In the genomic region with DNA sequence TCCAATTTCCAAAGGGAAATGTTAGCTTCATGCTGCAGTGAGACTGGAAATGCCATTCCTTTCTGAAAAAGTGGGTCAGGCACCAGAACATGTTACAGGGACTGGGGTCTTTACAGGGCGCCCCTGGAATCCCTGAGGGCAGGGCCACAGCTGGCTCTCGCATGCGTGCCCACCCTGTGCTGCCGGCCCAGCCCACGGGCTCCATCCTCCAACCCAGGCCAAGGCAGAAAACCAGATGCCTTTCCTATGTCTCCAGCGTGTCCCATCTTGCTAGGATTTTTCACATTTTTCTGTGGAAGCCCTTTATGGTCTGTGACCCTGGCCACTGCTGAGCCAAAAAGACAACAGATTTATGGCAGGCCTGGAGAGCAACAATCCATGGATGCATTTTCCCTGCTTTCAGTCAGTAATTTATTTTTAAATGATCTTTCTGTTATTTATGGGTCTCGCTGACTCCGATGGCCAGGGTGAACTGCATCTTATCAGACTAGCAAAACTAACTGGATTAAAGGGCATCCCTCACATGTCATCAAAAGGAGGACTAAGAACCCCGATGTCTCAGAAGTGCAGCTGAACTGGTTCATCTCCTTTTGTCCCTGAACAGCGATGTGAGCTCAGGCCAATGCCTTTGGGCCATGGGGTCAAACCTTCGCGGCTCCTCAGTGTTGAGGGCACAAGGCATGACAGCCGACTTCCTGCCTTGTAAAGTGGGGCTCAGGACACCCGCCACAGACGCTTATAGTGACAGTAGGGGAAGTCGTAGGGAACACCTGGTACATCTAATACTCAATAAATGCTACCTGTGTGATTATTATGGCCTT, we compare ENCODE assay signal across 15 cellular contexts.
DNase-seq lines count a peak whose midpoint lies in the region; ATAC-seq, FAIRE-seq and TF ChIP-seq lines count a peak whose summit lies in the region.
"Had no signal": no experiment of that assay in that cellular context is flagged by ENCODE, and none has a peak within 500 bp of the region (broad histone marks: within the 10 kb centered on the region; RNA-seq: fewer than 3 reads in every experiment).

No MANE protein-coding gene starts in this region.

- H3K4me1 ChIP-seq in breast epithelium, result peaks cover 0 to 6% of the 10 kb centered on the region in 2 donors
- H3K4me1 ChIP-seq in trophoblast cell (ENCODE audit: control insufficient read depth in 1 of 2, insufficient read depth in 2 of 2, low read length in 2 of 2), result peaks cover 35 to 39% of the 10 kb centered on the region in 2 experiments
- H3K4me1 ChIP-seq in GM23248 (ENCODE audit: insufficient read depth), result no peaks in the 10 kb centered on the region

- H3K9me3 Mint-ChIP-seq in MCF 10A (ENCODE audit: unreplicated experiment), result peaks cover 5% of the 10 kb centered on the region
- H3K9me3 Mint-ChIP-seq in activated naive CD4-positive, alpha-beta T cell treated with anti-CD3 and anti-CD28 coated beads, Interleukin-2, amount 50 U/mL, for 72 hours, result no peaks in the 10 kb centered on the region
- H3K9me3 Mint-ChIP-seq: IgD-negative memory B cell had no signal

- H3K36me3 ChIP-seq in breast epithelium (no peaks in the 10 kb centered on the region), trophoblast cell (ENCODE audit: control insufficient read depth in 1 of 2, insufficient read depth in 2 of 2, low read length in 2 of 2) (no peaks in the 10 kb centered on the region), GM23248 (ENCODE audit: low read depth) (no peaks in the 10 kb centered on the region)

- no peaks in the 10 kb centered on the region for H3K27me3 Mint-ChIP-seq in MCF 10A (ENCODE audit: insufficient read depth, unreplicated experiment)

- no TSS peak for BruUV-seq in MCF 10A (replicated peaks; lab: Mats Ljungman, UMichigan)

- H3K79me1 ChIP-seq in trophoblast cell (ENCODE audit: low read length), result peaks cover 29% of the 10 kb centered on the region

- no peak for ATAC-seq in activated naive CD4-positive, alpha-beta T cell treated with anti-CD3 and anti-CD28 coated beads, Interleukin-2, amount 50 U/mL, for 72 hours
- ATAC-seq in GM18520 (IDR thresholded peaks at IDR 0.05; ENCODE audit: unreplicated experiment), result no peak
- ATAC-seq: PC-3 had no signal

- CTCF ChIA-PET in MCF 10A (lab: Yijun Ruan, JAX), result interaction anchor here (0.6 kb wide), 1 partner anchor 358 kb away, joined by 3 read pairs; no protein-coding TSS in a partner anchor

- DNase-seq in breast epithelium (ENCODE audit: low spot score in 2 of 2), result peak in 1 of 2 donors; percentile 37
- DNase-seq in MCF 10A (ENCODE audit: unreplicated experiment), result no peak
- DNase-seq in islet precursor cell, result peak; percentile 83
- DNase-seq in trophoblast cell, result peak in 1 of 2 donors; percentile 48
- no peak for DNase-seq in activated naive CD4-positive, alpha-beta T cell treated with anti-CD3 and anti-CD28 coated beads, Interleukin-2, amount 50 U/mL, for 72 hours (ENCODE audit: low spot score in 2 of 2)
- no peak for DNase-seq in RCC 7860 (ENCODE audit: low spot score)
- DNase-seq in GM23248, result no peak
- DNase-seq: DMS153, EL, HCEC 1CT, NCI-H2029 treated with DMSO at 0.1 percent for 48 hours, NCI-H69, PC-3 had no signal

- in situ Hi-C loops in GM23248 (cut with MboI), result no loop called here

- H2BK5ac ChIP-seq in trophoblast cell (ENCODE audit: low read depth, low read length, poor library complexity), result peak overlapping the region; percentile 74

- intact Hi-C loops in breast epithelium (cut with DNase I; ENCODE audit: low total_unique reads), result no loop called here
- intact Hi-C loops in MCF 10A (cut with micrococcal nuclease), result no loop called here

- H3K27ac ChIP-seq in breast epithelium, result peak overlapping the region; percentile 70 to 75
- peak overlapping the region; percentile 93 for H3K27ac ChIP-seq in trophoblast cell (ENCODE audit: low read depth, low read length)
- H3K27ac ChIP-seq in GM23248, result no peak overlapping the region

- H3K9me3 ChIP-seq in breast epithelium, result no peaks in the 10 kb centered on the region
- no peaks in the 10 kb centered on the region for H3K9me3 ChIP-seq in trophoblast cell (ENCODE audit: insufficient read depth, low read depth, low read length)
- H3K9me3 ChIP-seq in GM23248 (ENCODE audit: low read depth), result no peaks in the 10 kb centered on the region

- H3K4me3 Mint-ChIP-seq in MCF 10A (ENCODE audit: unreplicated experiment), result no peak overlapping the region
- H3K4me3 Mint-ChIP-seq: IgD-negative memory B cell had no signal

- no peak overlapping the region for H3K4ac ChIP-seq in trophoblast cell (ENCODE audit: low read depth, low read length)

- H4K12ac ChIP-seq in trophoblast cell (ENCODE audit: low read depth, low read length), result peak overlapping the region; percentile 10

- H4K20me1 ChIP-seq in GM23248 (ENCODE audit: insufficient read depth), result no peaks in the 10 kb centered on the region

- no peak overlapping the region for H2AK5ac ChIP-seq in trophoblast cell (ENCODE audit: low read length)

- H3K4me3 ChIP-seq in breast epithelium (no peak overlapping the region), trophoblast cell (ENCODE audit: low read depth, low read length) (no peak overlapping the region), GM23248 (no peak overlapping the region)

- H2BK120ac ChIP-seq in trophoblast cell (ENCODE audit: insufficient read depth, low read length, poor library complexity), result peak overlapping the region; percentile 62

- H3K4me2 ChIP-seq in trophoblast cell (ENCODE audit: low read length) (peak overlapping the region; percentile 27), GM23248 (ENCODE audit: unreplicated experiment) (no peak overlapping the region)

- H3K79me2 ChIP-seq in trophoblast cell (ENCODE audit: control insufficient read depth, insufficient read depth, low read length, poor library complexity) (peaks cover 1% of the 10 kb centered on the region), GM23248 (ENCODE audit: insufficient read depth) (no peaks in the 10 kb centered on the region)

- peak overlapping the region; percentile 20 for H2BK12ac ChIP-seq in trophoblast cell (ENCODE audit: low read length)

- WGBS in trophoblast cell (ENCODE audit: extremely low coverage, insufficient coverage, insufficient read length), result no CpG with 5 or more reads among the region's 16 CpGs
- WGBS in GM23248 (ENCODE audit: low coverage in 1 of 2, low lambda C conversion rate in 2 of 2, missing lambda C conversion rate in 2 of 2), 2 experiments, result 27 to 32% methylated on average over 16 of the region's 16 CpGs

- H2AFZ ChIP-seq in trophoblast cell (ENCODE audit: insufficient read depth, low read length, poor library complexity) (no peak overlapping the region), GM23248 (no peak overlapping the region)

- H3K9ac ChIP-seq in trophoblast cell (ENCODE audit: low read length) (no peak overlapping the region), GM23248 (no peak overlapping the region)

- H3K18ac ChIP-seq in trophoblast cell (ENCODE audit: low read length), result peak overlapping the region; percentile 9

- H3K9me2 ChIP-seq in GM23248 (ENCODE audit: insufficient read depth), result no peaks in the 10 kb centered on the region

- H3F3A ChIP-seq in GM23248 (ENCODE audit: insufficient read depth), result no peaks in the 10 kb centered on the region

- TF ChIP-seq CTCF in breast epithelium (IDR thresholded peaks at IDR 0.05), result no peak
- no peak for TF ChIP-seq CTCF in MCF 10A (IDR thresholded peaks at IDR 0.05; ENCODE audit: unreplicated experiment)

- POLR2A ChIA-PET in MCF 10A (lab: Yijun Ruan, JAX), result no interaction called here

- H4K91ac ChIP-seq in trophoblast cell (ENCODE audit: low read depth, low read length), result peak overlapping the region; percentile 87

- no peak overlapping the region for H3K23ac ChIP-seq in trophoblast cell (ENCODE audit: low read length)

- H3K36me3 Mint-ChIP-seq in MCF 10A (ENCODE audit: insufficient read depth, unreplicated experiment), result no peaks in the 10 kb centered on the region
- no peaks in the 10 kb centered on the region for H3K36me3 Mint-ChIP-seq in activated naive CD4-positive, alpha-beta T cell treated with anti-CD3 and anti-CD28 coated beads, Interleukin-2, amount 50 U/mL, for 72 hours
- H3K36me3 Mint-ChIP-seq: IgD-negative memory B cell had no signal

- H3K27me3 ChIP-seq in breast epithelium (no peaks in the 10 kb centered on the region), trophoblast cell (ENCODE audit: insufficient read depth, low read length) (no peaks in the 10 kb centered on the region), GM23248 (replicated peaks; ENCODE audit: insufficient read depth) (no peaks in the 10 kb centered on the region)

- no peak for TF ChIP-seq POLR2A in breast epithelium (IDR thresholded peaks at IDR 0.05)

- H3K27ac Mint-ChIP-seq in MCF 10A (ENCODE audit: low read depth, unreplicated experiment), result no peak overlapping the region
- H3K27ac Mint-ChIP-seq in activated naive CD4-positive, alpha-beta T cell treated with anti-CD3 and anti-CD28 coated beads, Interleukin-2, amount 50 U/mL, for 72 hours, result no peak overlapping the region
- H3K27ac Mint-ChIP-seq: IgD-negative memory B cell had no signal

- H3K4me1 Mint-ChIP-seq in MCF 10A (ENCODE audit: insufficient read depth, unreplicated experiment), result peaks cover 5% of the 10 kb centered on the region

- peak overlapping the region; percentile 27 for H4K8ac ChIP-seq in trophoblast cell (ENCODE audit: low read depth, low read length)

- H3K14ac ChIP-seq in trophoblast cell (ENCODE audit: low read length), result peak overlapping the region; percentile 59

- FAIRE-seq in RCC 7860 (lab: Jason Lieb, UNC), result no peak
